ENCODE assay signal across 8 cellular contexts in the genomic region with DNA sequence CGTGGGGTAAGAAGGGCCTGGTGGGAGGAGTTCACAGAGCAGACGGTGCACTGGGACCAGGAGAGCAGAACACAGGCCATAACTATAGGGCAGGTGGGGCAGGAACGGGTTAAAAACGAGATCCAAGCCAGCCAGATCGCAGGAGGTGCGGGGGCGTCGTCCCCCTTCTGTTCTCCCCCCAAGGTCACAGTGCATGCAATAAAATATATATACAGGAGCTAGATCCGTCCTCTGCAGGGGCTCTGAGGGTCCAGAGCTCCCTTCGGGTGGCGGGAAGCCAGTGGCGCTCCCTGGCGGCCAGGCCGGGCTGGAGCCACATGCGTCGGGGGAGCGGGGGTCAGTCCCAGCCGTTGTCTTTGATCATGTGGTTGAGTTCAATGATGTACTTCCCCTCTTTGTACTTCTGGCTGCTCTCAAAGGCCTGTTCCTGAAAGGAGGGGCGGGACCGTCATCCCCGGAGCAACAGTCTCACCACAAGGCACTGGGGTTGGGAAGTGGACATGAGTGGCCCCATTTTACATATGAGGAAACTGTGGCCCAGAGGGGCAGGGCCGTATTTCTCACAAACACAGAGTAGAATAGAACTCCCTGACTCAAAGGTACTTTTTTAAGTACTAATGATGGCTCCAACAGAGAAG. TPM values are rescaled to one million over a fixed set of nuclear protein-coding genes. Genes with fewer than 3 reads are reported as not detected.
A peak's percentile ranks its signal among the peaks of the same experiment; 100 is the strongest.
DNase-seq lines count a peak whose midpoint lies in the region; ATAC-seq, FAIRE-seq and TF ChIP-seq lines count a peak whose summit lies in the region.

No MANE protein-coding gene starts in this region.

- TF ChIP-seq RAD21 in A549 (conservative IDR thresholded peaks at IDR 0.05 in 1 of 2, IDR thresholded peaks at IDR 0.05 in 1 of 2), result peak in 1 of 2 experiments; percentile 35; a peak in 3 of 5 replicates
- peak in 1 of 2 donors; percentile 49 for TF ChIP-seq RAD21 in liver (IDR thresholded peaks at IDR 0.05)

- no peaks in the 10 kb centered on the region for H3K27me3 ChIP-seq in liver (ENCODE audit: control insufficient read depth in 4 of 4, insufficient read depth in 4 of 4, low read length in 3 of 4)

- TF ChIP-seq POLR2A in A549 (IDR thresholded peaks at IDR 0.05; ENCODE audit: low read length), result peak; percentile 27; the same call in 1 of the 2 replicates

- 0 out of 3 replicates have a peak, but pooled peaks cover 9% of the 10 kb centered on the region for H3K9me3 ChIP-seq in A549
- H3K9me3 ChIP-seq in liver (ENCODE audit: control insufficient read depth in 4 of 4, low read length in 3 of 4), result peaks cover 0 to 7% (median 1%) of the 10 kb centered on the region in 4 donors

- TF ChIP-seq EP300 in A549 (IDR thresholded peaks at IDR 0.05), result no peak

- peak; percentile 68 for TF ChIP-seq CTCF in A549 (IDR thresholded peaks at IDR 0.05)
- peak; percentile 40 for TF ChIP-seq CTCF in liver (IDR thresholded peaks at IDR 0.05; ENCODE audit: low read depth, low read length, missing input control)

- peaks cover 29% of the 10 kb centered on the region for H3K4me1 ChIP-seq in A549
- peaks cover 12 to 41% (median 27%) of the 10 kb centered on the region in 4 donors for H3K4me1 ChIP-seq in liver (ENCODE audit: control insufficient read depth in 4 of 4, insufficient read depth in 4 of 4, low read length in 3 of 4)

- H3K36me3 ChIP-seq in liver (ENCODE audit: control insufficient read depth in 4 of 4, insufficient read depth in 3 of 4, low read depth in 1 of 4, low read length in 3 of 4), result peaks cover 0 to 6% (median under 1%) of the 10 kb centered on the region in 4 donors

- H3K4me3 ChIP-seq in A549 (peak overlapping the region; percentile 59), liver (ENCODE audit: low read depth in 1 of 3, low read length in 3 of 3) (peak overlapping the region; percentile 51 to 57 (median 51))

- ATAC-seq in A549, result peak; percentile 53 to 77
- ATAC-seq in GM18499 (IDR thresholded peaks at IDR 0.05; ENCODE audit: insufficient read depth, unreplicated experiment), result peak; percentile 32
- peak; percentile 38 for ATAC-seq in HG02981 (IDR thresholded peaks at IDR 0.05; ENCODE audit: unreplicated experiment)
- ATAC-seq in activated CD4-positive, CD25-positive, alpha-beta regulatory T cell treated with anti-CD3 and anti-CD28 coated beads, Interleukin-2, amount 50 U/mL, for 24 hours, result peak; percentile 31 to 35

- peak; percentile 85 to 96 for DNase-seq in A549 (ENCODE audit: low read depth in 1 of 2, low spot score in 1 of 2)
- peak; percentile 89 for DNase-seq in NCI-H2196 treated with DMSO at 0.1 percent for 48 hours (lab: John Stamatoyannopoulos, UW; ENCODE audit: unreplicated experiment)
- peak; percentile 98 for DNase-seq in dermis blood vessel endothelial cell
- DNase-seq in stimulated activated CD4-positive, alpha-beta T cell treated with anti-CD3 and anti-CD28 coated beads, Interleukin-4, amount 100 ng/mL, for 1 hour, result peak; percentile 65

- 9% methylated on average over 22 of the region's 22 CpGs for WGBS in A549 (ENCODE audit: missing lambda C conversion rate)
- 18% methylated on average over 22 of the region's 22 CpGs for whole genome bisulfite sequencing in liver

- FAIRE-seq in A549 (lab: Jason Lieb, UNC), result no peak

- POLR2A ChIA-PET in A549 (lab: Yijun Ruan, JAX), result interaction anchor here (0.7 to 4.9 kb wide), 4 partner anchors 16 to 40 kb away, joined by 3 to 67 read pairs (median 5); a partner anchor contains a TSS

- peak overlapping the region; percentile 88 for H3K4me2 ChIP-seq in A549

- H3K27ac ChIP-seq in A549, result peak overlapping the region; percentile 79 to 94
- peak overlapping the region; percentile 83 to 88 for H3K27ac ChIP-seq in liver (ENCODE audit: low read depth in 1 of 2, low read length in 2 of 2)

- peak overlapping the region; percentile 10 to 73 for H3K9ac ChIP-seq in liver (ENCODE audit: low read depth in 1 of 2, low read length in 2 of 2)

- CTCF ChIA-PET in A549 (lab: Yijun Ruan, JAX), result interaction anchor here (0.6 to 9.6 kb wide), 46 partner anchors 9 to 545 kb away, joined by 3 to 153 read pairs (median 6); a partner anchor contains a TSS

TF ChIP-seq in A549, 52 proteins besides CTCF, POLR2A, EP300 and RAD21 (continues in another document):
- no peak for TF ChIP-seq TP53 (CRISPR knock-in tag; IDR thresholded peaks at IDR 0.05)
- TF ChIP-seq, protein P1, sequence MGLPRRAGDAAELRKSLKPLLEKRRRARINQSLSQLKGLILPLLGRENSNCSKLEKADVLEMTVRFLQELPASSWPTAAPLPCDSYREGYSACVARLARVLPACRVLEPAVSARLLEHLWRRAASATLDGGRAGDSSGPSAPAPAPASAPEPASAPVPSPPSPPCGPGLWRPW (IDR thresholded peaks at IDR 0.05), result no peak

TF ChIP-seq in liver, 16 proteins besides CTCF, POLR2A, EP300 and RAD21:
- TF ChIP-seq, protein P2, sequence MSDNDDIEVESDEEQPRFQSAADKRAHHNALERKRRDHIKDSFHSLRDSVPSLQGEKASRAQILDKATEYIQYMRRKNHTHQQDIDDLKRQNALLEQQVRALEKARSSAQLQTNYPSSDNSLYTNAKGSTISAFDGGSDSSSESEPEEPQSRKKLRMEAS (IDR thresholded peaks at IDR 0.05), result no peak
- TF ChIP-seq EGR1 (IDR thresholded peaks at IDR 0.05; ENCODE audit: low read depth in 2 of 2), result no peak
- TF ChIP-seq, protein P3, sequence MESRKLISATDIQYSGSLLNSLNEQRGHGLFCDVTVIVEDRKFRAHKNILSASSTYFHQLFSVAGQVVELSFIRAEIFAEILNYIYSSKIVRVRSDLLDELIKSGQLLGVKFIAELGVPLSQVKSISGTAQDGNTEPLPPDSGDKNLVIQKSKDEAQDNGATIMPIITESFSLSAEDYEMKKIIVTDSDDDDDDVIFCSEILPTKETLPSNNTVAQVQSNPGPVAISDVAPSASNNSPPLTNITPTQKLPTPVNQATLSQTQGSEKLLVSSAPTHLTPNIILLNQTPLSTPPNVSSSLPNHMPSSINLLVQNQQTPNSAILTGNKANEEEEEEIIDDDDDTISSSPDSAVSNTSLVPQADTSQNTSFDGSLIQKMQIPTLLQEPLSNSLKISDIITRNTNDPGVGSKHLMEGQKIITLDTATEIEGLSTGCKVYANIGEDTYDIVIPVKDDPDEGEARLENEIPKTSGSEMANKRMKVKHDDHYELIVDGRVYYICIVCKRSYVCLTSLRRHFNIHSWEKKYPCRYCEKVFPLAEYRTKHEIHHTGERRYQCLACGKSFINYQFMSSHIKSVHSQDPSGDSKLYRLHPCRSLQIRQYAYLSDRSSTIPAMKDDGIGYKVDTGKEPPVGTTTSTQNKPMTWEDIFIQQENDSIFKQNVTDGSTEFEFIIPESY (IDR thresholded peaks at IDR 0.05), result no peak
- peak; percentile 10 for TF ChIP-seq SP1 (IDR thresholded peaks at IDR 0.05)
- TF ChIP-seq FOXA1 (IDR thresholded peaks at IDR 0.05), result no peak
- peak; percentile 39 for TF ChIP-seq YY1 (IDR thresholded peaks at IDR 0.05)
- TF ChIP-seq HNF4A (conservative IDR thresholded peaks at IDR 0.05), result no peak
- TF ChIP-seq GABPA (IDR thresholded peaks at IDR 0.05 in 1 of 2, conservative IDR thresholded peaks at IDR 0.05 in 1 of 2), result no peak
- no peak for TF ChIP-seq JUND (IDR thresholded peaks at IDR 0.05)

RNA-seq across cellular contexts. Expression of a gene that starts 0.8 kb away (rescaled TPM):
- polyA plus RNA-seq in A549 (2011; rRNA removed) (0.11 and 0.14 TPM in 2 replicates), A549 (2017; fragmentation: RNase III; extraction: RNeasy Plus Mini Kit Qiagen cat#74134 plus additional on column Dnase treatment) (0.26 to 0.63 TPM (median 0.62 TPM) in 3 replicates), liver (under 1 TPM; 0.10 to 0.26 TPM)
- polyA plus RNA-seq in A549 (2012; cell fraction: cytosol; rRNA removed), result 0.12 and 0.17 TPM in 2 replicates
- polyA plus RNA-seq in A549 (2012; cell fraction: nucleus; rRNA removed), result 0.39 and 0.49 TPM in 2 replicates
- 0.44 TPM in 1 of 2 replicates, not detected in the other for polyA minus RNA-seq in A549 (2011; rRNA and poly(A)+ RNA removed)
- total RNA-seq in dermis blood vessel endothelial cell (0.17 and 0.23 TPM in 2 replicates), liver (under 1 TPM; 0.09 to 0.25 TPM)

RNA-seq across cellular contexts. Expression of a gene that starts 3.5 kb away (rescaled TPM):
- polyA plus RNA-seq in A549 (2011; rRNA removed) (4.5 and 5.5 TPM in 2 replicates), A549 (2017; fragmentation: RNase III; extraction: RNeasy Plus Mini Kit Qiagen cat#74134 plus additional on column Dnase treatment) (6.1 to 8.3 TPM (median 8.1 TPM) in 3 replicates), liver (10 to 100 TPM; 19.7 to 29.2 TPM)
- polyA plus RNA-seq in A549 (2012; cell fraction: cytosol; rRNA removed), result 7.5 and 11.3 TPM in 2 replicates
- polyA plus RNA-seq in A549 (2012; cell fraction: nucleus; rRNA removed), result 16.3 and 19.4 TPM in 2 replicates
- 1.8 and 2.0 TPM in 2 replicates for polyA minus RNA-seq in A549 (2011; rRNA and poly(A)+ RNA removed)
- total RNA-seq in dermis blood vessel endothelial cell (25.0 and 28.2 TPM in 2 replicates), liver (10 to 100 TPM; 10.5 to 42.7 TPM)

RNA-seq across cellular contexts. Expression of a gene that starts 16.7 kb away (rescaled TPM):
- 102 and 117 TPM in 2 replicates for polyA plus RNA-seq in A549 (2011; rRNA removed)
- 237 and 266 TPM in 2 replicates for polyA plus RNA-seq in A549 (2012; cell fraction: cytosol; rRNA removed)
- polyA plus RNA-seq in A549 (2012; cell fraction: nucleus; rRNA removed), result 236 and 260 TPM in 2 replicates
- polyA plus RNA-seq in A549 (2017; fragmentation: RNase III; extraction: RNeasy Plus Mini Kit Qiagen cat#74134 plus additional on column Dnase treatment), result 107 to 117 TPM (median 115 TPM) in 3 replicates
- 326 and 415 TPM in 2 replicates for polyA minus RNA-seq in A549 (2011; rRNA and poly(A)+ RNA removed)
- total RNA-seq in dermis blood vessel endothelial cell, result 220 and 256 TPM in 2 replicates
- total RNA-seq in liver, result 10 to 100 TPM; 49.7 to 68.7 TPM
- polyA plus RNA-seq in liver, result 10 to 100 TPM; 56.3 to 79.6 TPM

RNA-seq across cellular contexts. Expression of a gene that starts 20.8 kb away (rescaled TPM):
- polyA plus RNA-seq in A549 (2011; rRNA removed), result 0.58 and 1.1 TPM in 2 replicates
- polyA plus RNA-seq in A549 (2012; cell fraction: cytosol; rRNA removed), result 1.0 and 1.3 TPM in 2 replicates
- 4.2 and 5.1 TPM in 2 replicates for polyA plus RNA-seq in A549 (2012; cell fraction: nucleus; rRNA removed)
- 1.3 to 2.4 TPM (median 1.8 TPM) in 3 replicates for polyA plus RNA-seq in A549 (2017; fragmentation: RNase III; extraction: RNeasy Plus Mini Kit Qiagen cat#74134 plus additional on column Dnase treatment)
- polyA minus RNA-seq in A549 (2011; rRNA and poly(A)+ RNA removed), result not detected in 2 replicates
- 1.1 and 2.2 TPM in 2 replicates for total RNA-seq in dermis blood vessel endothelial cell
- under 1 TPM; 0.42 to 0.67 TPM for total RNA-seq in liver
- under 1 TPM; 0.43 to 0.71 TPM for polyA plus RNA-seq in liver

RNA-seq across cellular contexts. Expression of a gene that starts 26.9 kb away (rescaled TPM):
- polyA plus RNA-seq in A549 (2011; rRNA removed), result 741 and 761 TPM in 2 replicates
- 1,311 and 1,575 TPM in 2 replicates for polyA plus RNA-seq in A549 (2012; cell fraction: cytosol; rRNA removed)
- 1,948 and 2,569 TPM in 2 replicates for polyA plus RNA-seq in A549 (2012; cell fraction: nucleus; rRNA removed)
- 1,254 to 1,331 TPM (median 1,286 TPM) in 3 replicates for polyA plus RNA-seq in A549 (2017; fragmentation: RNase III; extraction: RNeasy Plus Mini Kit Qiagen cat#74134 plus additional on column Dnase treatment)
- 1,184 and 1,372 TPM in 2 replicates for polyA minus RNA-seq in A549 (2011; rRNA and poly(A)+ RNA removed)
- total RNA-seq in dermis blood vessel endothelial cell, result 286 and 586 TPM in 2 replicates
- total RNA-seq in liver, result 10 to 100 TPM; 96.8 to 99.3 TPM
- 100 to 1,000 TPM; 142 to 251 TPM for polyA plus RNA-seq in liver

Comparison
In these comparisons a context has a peak if more than half of its experiments do, and no peak if none do; other contexts are left out.
1. Peak in every context shown above with its lines: DNase-seq, ATAC-seq, H3K4me3 ChIP-seq and H3K27ac ChIP-seq.